28 cellular contexts compared by ENCODE assay signal in the genomic region with DNA sequence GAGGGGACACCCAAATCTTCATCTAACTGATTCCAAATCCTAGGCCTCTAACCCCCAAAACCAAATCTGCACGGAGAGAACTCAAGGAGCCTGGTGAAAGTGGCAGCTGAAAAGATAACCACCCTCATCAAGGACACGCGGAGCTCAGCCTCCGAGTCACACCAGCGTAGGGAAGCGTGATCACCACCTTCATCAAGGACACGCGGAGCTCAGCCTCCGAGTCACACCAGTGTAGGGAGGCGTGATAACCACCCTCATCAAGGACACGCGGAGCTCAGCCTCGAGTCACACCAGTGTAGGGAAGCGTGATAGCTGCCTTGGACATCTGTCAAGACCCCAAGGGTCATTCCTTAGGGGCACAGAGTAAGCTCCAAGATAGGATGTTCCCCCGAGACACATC. TPM values are rescaled to one million over a fixed set of nuclear protein-coding genes. Genes with fewer than 3 reads are reported as not detected.
DNase-seq lines count a peak whose midpoint lies in the region; TF ChIP-seq lines count a peak whose summit lies in the region.
"Had no signal": no experiment of that assay in that cellular context is flagged by ENCODE, and none has a peak within 500 bp of the region (broad histone marks: within the 10 kb centered on the region; RNA-seq: fewer than 3 reads in every experiment).

No MANE protein-coding gene starts in this region.

- TF ChIP-seq CTCF in adrenal gland (IDR thresholded peaks at IDR 0.05) (no peak), coronary artery (IDR thresholded peaks at IDR 0.05) (no peak), testis (IDR thresholded peaks at IDR 0.05) (no peak)

- H3K27me3 ChIP-seq in adrenal gland = no peaks in the 10 kb centered on the region
- H3K27me3 ChIP-seq in testis = no peaks in the 10 kb centered on the region
- H3K27me3 ChIP-seq: BE2C, BLaER1 had no signal

- H3K36me3 ChIP-seq in adrenal gland (replicated peaks in 1 of 2) (no peaks in the 10 kb centered on the region), testis (ENCODE audit: low read depth, missing control alignments) (no peaks in the 10 kb centered on the region)
- H3K36me3 ChIP-seq: BE2C, BLaER1 had no signal

- H3K9me3 ChIP-seq in adrenal gland (replicated peaks in 1 of 3) = no peaks in the 10 kb centered on the region
- H3K9me3 ChIP-seq in testis = no peaks in the 10 kb centered on the region
- H3K9me3 ChIP-seq: BE2C had no signal

- WGBS in adrenal gland, 4 donors = 54 to 68% (median 58%) methylated on average over 8 to 15 of the region's 15 CpGs
- WGBS in testis, 2 donors = 70 to 73% methylated on average over 13 to 15 of the region's 15 CpGs

- no peak overlapping the region for H3K4me3 ChIP-seq in adrenal gland
- H3K4me3 ChIP-seq in coronary artery = no peak overlapping the region
- H3K4me3 ChIP-seq in testis = no peak overlapping the region
- H3K4me3 ChIP-seq: BLaER1, GM12878 had no signal

- DNase-seq in adrenal gland (peak in 4 of 7 donors; percentile 38 to 52 (median 51)), coronary artery (ENCODE audit: low spot score) (peak; percentile 47), testis (peak; percentile 45), Kasumi-1 (lab: John Stamatoyannopoulos, UW) (no peak), RKO (ENCODE audit: low spot score) (no peak)
- DNase-seq in activated effector memory CD4-positive, alpha-beta T cell treated with anti-CD3 and anti-CD28 coated beads, Interleukin-2, amount 50 U/mL, for 16 hours = no peak
- DNase-seq: 8988T; ACHN; BE2C; C1 segment of cervical spinal cord; CD4-positive, alpha-beta memory T cell; CD4-positive, CD25-positive, alpha-beta regulatory T cell; CD8-positive, alpha-beta memory T cell; COR-L47; DMS 273 treated with DMSO at 0.1 percent for 48 hours; DMS153; DMS53; DMS79; DND-41; EL; GDM1 had no signal

- H3K27ac ChIP-seq in adrenal gland = no peak overlapping the region
- no peak overlapping the region for H3K27ac ChIP-seq in coronary artery
- peak overlapping the region; percentile 39 to 54 for H3K27ac ChIP-seq in testis
- H3K27ac ChIP-seq: BLaER1 had no signal

- H3K4me1 ChIP-seq in adrenal gland (replicated peaks in 1 of 2) (peaks cover 0 to 3% of the 10 kb centered on the region in 2 donors), testis (peaks cover 17% of the 10 kb centered on the region)
- H3K4me1 ChIP-seq: BE2C had no signal

- TF ChIP-seq POLR2A in adrenal gland (IDR thresholded peaks at IDR 0.05) (no peak), testis (IDR thresholded peaks at IDR 0.05) (no peak)

- intact Hi-C loops in adrenal gland (cut with DNase I) (no loop called here), testis (cut with DNase I; ENCODE audit: low total_unique reads) (no loop called here)

RNA-seq across cellular contexts. Expression of a gene that starts 29.3 kb away (rescaled TPM):
- 1 to 10 TPM in 1 of 8 donors, under 1 TPM in 1, not detected in 6; 0.61 to 1.2 TPM for total RNA-seq in adrenal gland
- polyA plus RNA-seq in adrenal gland = 1 to 10 TPM in 1 of 3 donors, under 1 TPM in 1, not detected in 1; 0.91 to 3.1 TPM
- total RNA-seq in testis = 1 to 10 TPM; 1.7 to 2.7 TPM
- polyA plus RNA-seq in testis (ENCODE audit: insufficient read depth, low read depth, low replicate concordance) = 0.98 TPM
- total RNA-seq: A673; CD4-positive, alpha-beta memory T cell; CD4-positive, CD25-positive, alpha-beta regulatory T cell; CD8-positive, alpha-beta memory T cell; Daoy; G401; GM12878 had no signal
- polyA plus RNA-seq: AG04450; CD14-positive monocyte; CD4-positive, alpha-beta memory T cell; CD4-positive, CD25-positive, alpha-beta regulatory T cell; CD8-positive, alpha-beta memory T cell had no signal

RNA-seq across cellular contexts. Expression of a gene that starts 33.3 kb away (rescaled TPM):
- total RNA-seq in adrenal gland (1 to 10 TPM in 3 of 8 donors, under 1 TPM in 2, not detected in 3; 0.55 to 4.2 (median 1.4) TPM), testis (not detected)
- polyA plus RNA-seq in adrenal gland (10 to 100 TPM in 2 of 3 donors, 1 to 10 TPM in 1; 1.9 to 21.8 (median 12.0) TPM), testis (ENCODE audit: insufficient read depth, low read depth, low replicate concordance) (8.6 TPM)
- total RNA-seq: A673; CD4-positive, alpha-beta memory T cell; CD4-positive, CD25-positive, alpha-beta regulatory T cell; Daoy; G401 had no signal
- polyA plus RNA-seq: AG04450; CD4-positive, alpha-beta memory T cell; CD4-positive, CD25-positive, alpha-beta regulatory T cell; CD8-positive, alpha-beta memory T cell had no signal

RNA-seq across cellular contexts. Expression of a gene that starts 41.8 kb away (rescaled TPM):
- total RNA-seq in adrenal gland (1,000 to 10,000 TPM; 1,712 to 4,168 (median 2,244) TPM), testis (100 to 1,000 TPM; 522 to 897 TPM)
- polyA plus RNA-seq in adrenal gland (1,000 to 10,000 TPM in 2 of 3 donors, 100 to 1,000 TPM in 1; 641 to 1,561 (median 1,335) TPM), testis (ENCODE audit: insufficient read depth, low read depth, low replicate concordance) (486 TPM)

RNA-seq across cellular contexts. Expression of a gene that starts 47.4 kb away (rescaled TPM):
- total RNA-seq in adrenal gland (100 to 1,000 TPM; 158 to 323 (median 250) TPM), testis (10 to 100 TPM; 13.0 to 19.9 TPM)
- polyA plus RNA-seq in adrenal gland (1,000 to 10,000 TPM in 1 of 3 donors, 100 to 1,000 TPM in 2; 319 to 1,341 (median 324) TPM), testis (ENCODE audit: insufficient read depth, low read depth, low replicate concordance) (50.1 TPM)
- total RNA-seq: A673 had no signal
- polyA plus RNA-seq: AG04450 had no signal

RNA-seq across cellular contexts. Expression of a gene that starts 55.1 kb away (rescaled TPM):
- total RNA-seq in adrenal gland (100 to 1,000 TPM in 1 of 8 donors, 10 to 100 TPM in 7; 15.7 to 112 (median 31.6) TPM), testis (1 to 10 TPM; 6.0 to 9.6 TPM)
- polyA plus RNA-seq in adrenal gland (100 to 1,000 TPM in 1 of 3 donors, 10 to 100 TPM in 1, 1 to 10 TPM in 1; 6.3 to 267 (median 76.5) TPM), testis (ENCODE audit: insufficient read depth, low read depth, low replicate concordance) (2.6 TPM)
- total RNA-seq: A673, G401, GM12878 had no signal
- polyA plus RNA-seq: CD14-positive monocyte; CD4-positive, alpha-beta memory T cell; CD4-positive, CD25-positive, alpha-beta regulatory T cell had no signal

Comparison
In these comparisons a context has a peak if more than half of its experiments do, and no peak if none do; other contexts are left out.
1. DNase-seq: peak in adrenal gland (4 of 7), coronary artery (single experiment) and testis (single experiment); none in Kasumi-1 (0 of 2), activated effector memory CD4-positive, alpha-beta T cell treated with anti-CD3 and anti-CD28 coated beads, Interleukin-2, amount 50 U/mL, for 16 hours (single experiment) and RKO (single experiment).
2. H3K27ac ChIP-seq: peak in testis (2 of 2); none in adrenal gland (0 of 5) and coronary artery (0 of 2).